ENCODE assay signal across 11 cellular contexts in genomic region chr2:191386938-191387536, GRCh38.
A peak's percentile ranks its signal among the peaks of the same experiment; 100 is the strongest.
DNase-seq lines count a peak whose midpoint lies in the region; ATAC-seq and TF ChIP-seq lines count a peak whose summit lies in the region.
"Had no signal": no experiment of that assay in that cellular context is flagged by ENCODE, and none has a peak within 500 bp of the region (broad histone marks: within the 10 kb centered on the region; RNA-seq: fewer than 3 reads in every experiment).

No MANE protein-coding gene starts in this region.

- H3K27ac ChIP-seq in brain microvascular endothelial cell (peak overlapping the region; percentile 74), GM23338 (ENCODE audit: low read depth) (no peak overlapping the region)
- H3K27ac ChIP-seq: C4-2B had no signal

- H3K4me3 ChIP-seq in brain microvascular endothelial cell (ENCODE audit: low read depth, low read length) (no peak overlapping the region), GM23338 (no peak overlapping the region)

- no peaks in the 10 kb centered on the region for H4K20me1 ChIP-seq in GM23338 (replicated peaks; ENCODE audit: insufficient read depth)

- H3K27me3 ChIP-seq in brain microvascular endothelial cell (replicated peaks) (no peaks in the 10 kb centered on the region), GM23338 (ENCODE audit: insufficient read depth) (no peaks in the 10 kb centered on the region)

- no peaks in the 10 kb centered on the region for H3K9me2 ChIP-seq in GM23338 (ENCODE audit: insufficient read depth)

- H3K79me2 ChIP-seq in GM23338 (replicated peaks; ENCODE audit: insufficient read depth): no peaks in the 10 kb centered on the region

- TF ChIP-seq CTCF in HFFc6 (IDR thresholded peaks at IDR 0.05): no peak
- no peak for TF ChIP-seq CTCF in brain microvascular endothelial cell (IDR thresholded peaks at IDR 0.05; ENCODE audit: low read depth, low read length, missing control alignments)
- TF ChIP-seq CTCF in GM23338 (conservative IDR thresholded peaks at IDR 0.05; ENCODE audit: low read depth in 2 of 2): no peak

- peaks cover 72% of the 10 kb centered on the region for H3K4me1 Mint-ChIP-seq in HFFc6 (ENCODE audit: low read depth)
- H3K4me1 Mint-ChIP-seq in GM23338: no peaks in the 10 kb centered on the region

- H3K27me3 Mint-ChIP-seq in HFFc6 (ENCODE audit: insufficient read depth) (peaks cover 5% of the 10 kb centered on the region; the same call in 1 of the 2 replicates), GM23338 (ENCODE audit: insufficient read depth, low read depth, poor library complexity) (peaks cover 2% of the 10 kb centered on the region)

- no peak overlapping the region for H3K4me2 ChIP-seq in GM23338

- no peaks in the 10 kb centered on the region for H3K9me3 Mint-ChIP-seq in HFFc6
- H3K9me3 Mint-ChIP-seq in GM23338: no peaks in the 10 kb centered on the region
- H3K9me3 Mint-ChIP-seq: activated naive CD4-positive, alpha-beta T cell treated with anti-CD3 and anti-CD28 coated beads for 36 hours had no signal

- H3K36me3 Mint-ChIP-seq in HFFc6 (ENCODE audit: low read depth) (peaks cover 67% of the 10 kb centered on the region), GM23338 (ENCODE audit: low read depth) (peaks cover 68% of the 10 kb centered on the region)

- H2AFZ ChIP-seq in GM23338: no peak overlapping the region

- ATAC-seq in GM18502 (IDR thresholded peaks at IDR 0.05; ENCODE audit: poor library complexity, unreplicated experiment): no peak
- ATAC-seq in GM21723 (IDR thresholded peaks at IDR 0.05; ENCODE audit: unreplicated experiment): no peak
- ATAC-seq in GM23338: no peak

- H3K4me1 ChIP-seq in GM23338 (ENCODE audit: insufficient read depth): no peaks in the 10 kb centered on the region

- H3K27ac Mint-ChIP-seq in HFFc6 (peak overlapping the region; percentile 77), GM23338 (no peak overlapping the region)
- H3K27ac Mint-ChIP-seq: activated naive CD4-positive, alpha-beta T cell treated with anti-CD3 and anti-CD28 coated beads for 36 hours had no signal

- DNase-seq in ACHN (peak; percentile 80), HFFc6 (peak; percentile 78), brain microvascular endothelial cell (peak; percentile 69), kidney tubule cell (ENCODE audit: low spot score) (peak; percentile 83), GM23338 (ENCODE audit: low spot score) (no peak), retina (no peak)
- DNase-seq: activated naive CD4-positive, alpha-beta T cell treated with anti-CD3 and anti-CD28 coated beads for 36 hours; H7 had no signal

- peak overlapping the region; percentile 57 for H3K4me3 Mint-ChIP-seq in HFFc6
- H3K4me3 Mint-ChIP-seq in GM23338: no peak overlapping the region
- H3K4me3 Mint-ChIP-seq: activated naive CD4-positive, alpha-beta T cell treated with anti-CD3 and anti-CD28 coated beads for 36 hours had no signal

- H3K36me3 ChIP-seq in brain microvascular endothelial cell (replicated peaks) (peaks cover 28% of the 10 kb centered on the region), GM23338 (ENCODE audit: insufficient read depth) (peaks cover 34% of the 10 kb centered on the region)

- H3F3A ChIP-seq in GM23338 (replicated peaks; ENCODE audit: low read depth): no peaks in the 10 kb centered on the region

- in situ Hi-C loops in ACHN (cut with HindIII; ENCODE audit: low pct_ligation_motif_present, low pct_unique_long_range_greater_than_20kb, low sequenced_read_pairs): no loop called here
- in situ Hi-C loops in brain microvascular endothelial cell (cut with HindIII; ENCODE audit: low pct_ligation_motif_present, low sequenced_read_pairs): no loop called here

TF ChIP-seq in GM23338, 12 proteins besides CTCF, POLR2A, EP300 and RAD21 (continues in another document):
- no peak for TF ChIP-seq POLR2AphosphoS5 (IDR thresholded peaks at IDR 0.05; ENCODE audit: low read depth)
- no peak for TF ChIP-seq ETS1 (IDR thresholded peaks at IDR 0.05)
- no peak for TF ChIP-seq EZH2phosphoT487 (IDR thresholded peaks at IDR 0.05; ENCODE audit: unreplicated experiment)
- TF ChIP-seq JUNB (IDR thresholded peaks at IDR 0.05; ENCODE audit: unreplicated experiment): no peak
- TF ChIP-seq, protein P1, sequence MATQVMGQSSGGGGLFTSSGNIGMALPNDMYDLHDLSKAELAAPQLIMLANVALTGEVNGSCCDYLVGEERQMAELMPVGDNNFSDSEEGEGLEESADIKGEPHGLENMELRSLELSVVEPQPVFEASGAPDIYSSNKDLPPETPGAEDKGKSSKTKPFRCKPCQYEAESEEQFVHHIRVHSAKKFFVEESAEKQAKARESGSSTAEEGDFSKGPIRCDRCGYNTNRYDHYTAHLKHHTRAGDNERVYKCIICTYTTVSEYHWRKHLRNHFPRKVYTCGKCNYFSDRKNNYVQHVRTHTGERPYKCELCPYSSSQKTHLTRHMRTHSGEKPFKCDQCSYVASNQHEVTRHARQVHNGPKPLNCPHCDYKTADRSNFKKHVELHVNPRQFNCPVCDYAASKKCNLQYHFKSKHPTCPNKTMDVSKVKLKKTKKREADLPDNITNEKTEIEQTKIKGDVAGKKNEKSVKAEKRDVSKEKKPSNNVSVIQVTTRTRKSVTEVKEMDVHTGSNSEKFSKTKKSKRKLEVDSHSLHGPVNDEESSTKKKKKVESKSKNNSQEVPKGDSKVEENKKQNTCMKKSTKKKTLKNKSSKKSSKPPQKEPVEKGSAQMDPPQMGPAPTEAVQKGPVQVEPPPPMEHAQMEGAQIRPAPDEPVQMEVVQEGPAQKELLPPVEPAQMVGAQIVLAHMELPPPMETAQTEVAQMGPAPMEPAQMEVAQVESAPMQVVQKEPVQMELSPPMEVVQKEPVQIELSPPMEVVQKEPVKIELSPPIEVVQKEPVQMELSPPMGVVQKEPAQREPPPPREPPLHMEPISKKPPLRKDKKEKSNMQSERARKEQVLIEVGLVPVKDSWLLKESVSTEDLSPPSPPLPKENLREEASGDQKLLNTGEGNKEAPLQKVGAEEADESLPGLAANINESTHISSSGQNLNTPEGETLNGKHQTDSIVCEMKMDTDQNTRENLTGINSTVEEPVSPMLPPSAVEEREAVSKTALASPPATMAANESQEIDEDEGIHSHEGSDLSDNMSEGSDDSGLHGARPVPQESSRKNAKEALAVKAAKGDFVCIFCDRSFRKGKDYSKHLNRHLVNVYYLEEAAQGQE (IDR thresholded peaks at IDR 0.05; ENCODE audit: unreplicated experiment): no peak

Comparison
In these comparisons a context has a peak if more than half of its experiments do, and no peak if none do; other contexts are left out.
1. DNase-seq: peak in ACHN (single experiment), HFFc6 (single experiment), brain microvascular endothelial cell (single experiment) and kidney tubule cell (single experiment); none in GM23338 (single experiment) and retina (single experiment).